In genomic region chr12:124248862-124249825, GRCh38 we compare ENCODE assay signal across 1 cellular context.
TF ChIP-seq lines count a peak whose summit lies in the region.

No MANE protein-coding gene starts in this region.

TF ChIP-seq in GM23338, 12 proteins besides CTCF, POLR2A, EP300 and RAD21 (continued from another document):
- no peak for TF ChIP-seq ZNF462 (CRISPR knock-in tag; IDR thresholded peaks at IDR 0.05)
- TF ChIP-seq ZNF114 (CRISPR knock-in tag; IDR thresholded peaks at IDR 0.05): no peak
- no peak for TF ChIP-seq JUNB (IDR thresholded peaks at IDR 0.05; ENCODE audit: unreplicated experiment)
TF ChIP-seq in GM23338: peak in this region for 0.
